10 cellular contexts compared by ENCODE assay signal in the genomic region with DNA sequence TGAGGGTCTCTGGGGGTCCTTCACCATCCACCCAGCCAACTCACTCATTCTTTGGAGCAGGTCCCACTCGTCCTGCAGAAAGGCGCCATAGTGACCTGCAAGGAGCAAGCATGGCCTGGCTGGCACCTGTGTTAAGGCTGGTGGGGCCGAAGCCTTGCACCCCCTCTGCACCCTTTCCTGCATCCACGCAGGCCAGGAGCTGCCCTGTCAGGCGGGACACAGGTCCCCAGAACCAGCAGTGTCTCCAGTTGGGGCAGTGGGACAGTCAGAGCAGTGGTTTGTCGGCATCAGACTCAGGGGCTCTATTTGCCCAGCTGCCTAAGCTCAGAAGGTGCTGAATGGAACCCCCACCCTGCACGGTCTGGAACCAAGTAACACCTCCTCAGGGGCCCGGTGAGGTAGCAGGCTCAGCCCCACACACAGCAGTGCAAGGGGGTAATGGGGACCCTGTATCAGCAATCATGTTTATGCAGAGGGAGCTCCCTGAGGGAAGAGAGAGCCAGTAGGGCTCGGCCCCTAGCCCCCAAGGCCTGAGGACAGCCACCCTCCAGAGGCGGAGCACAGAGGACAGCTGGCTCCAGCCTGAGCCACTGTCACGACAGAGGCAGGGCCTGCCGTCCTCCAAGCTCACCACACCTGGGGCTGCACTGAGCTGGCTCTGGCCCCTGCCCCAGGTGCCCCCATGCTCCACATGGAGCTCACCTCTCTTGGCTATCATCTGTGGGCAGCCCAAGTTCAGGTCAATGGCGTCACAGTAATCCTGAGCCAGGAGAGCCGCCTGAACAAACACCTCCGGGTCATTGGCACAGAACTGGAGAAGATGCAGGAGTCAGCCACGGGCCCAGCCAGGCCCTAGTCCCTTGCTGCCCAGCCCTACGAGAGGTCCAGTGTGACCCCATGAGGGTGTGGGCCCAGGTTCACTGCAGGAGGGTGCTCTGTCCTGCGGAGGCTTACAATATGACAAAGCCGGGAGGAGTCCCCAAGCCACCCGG. TPM values are rescaled to one million over a fixed set of nuclear protein-coding genes. Genes with fewer than 3 reads are reported as not detected.
DNase-seq lines count a peak whose midpoint lies in the region; ATAC-seq and TF ChIP-seq lines count a peak whose summit lies in the region.
"Had no signal": no experiment of that assay in that cellular context is flagged by ENCODE, and none has a peak within 500 bp of the region (broad histone marks: within the 10 kb centered on the region; RNA-seq: fewer than 3 reads in every experiment).

No MANE protein-coding gene starts in this region.

- BruUV-seq in PC-9 (replicated peaks; lab: Mats Ljungman, UMichigan): no TSS peak

- intact Hi-C loops in PC-9 (cut with micrococcal nuclease; ENCODE audit: unreplicated experiment): no loop called here

- H3K79me2 ChIP-seq in GM23338 (replicated peaks; ENCODE audit: insufficient read depth) (no peaks in the 10 kb centered on the region), PC-9 (ENCODE audit: low read depth) (peaks cover 17% of the 10 kb centered on the region; the same call in 1 of the 2 replicates)

- no peak overlapping the region for H2AFZ ChIP-seq in GM23338
- no peak overlapping the region for H2AFZ ChIP-seq in PC-9

- H3K9me2 ChIP-seq in GM23338 (ENCODE audit: insufficient read depth) (no peaks in the 10 kb centered on the region), PC-9 (ENCODE audit: insufficient read depth) (no peaks in the 10 kb centered on the region)

- H3K36me3 Mint-ChIP-seq in GM23338 (ENCODE audit: low read depth): peaks cover 4% of the 10 kb centered on the region
- H3K36me3 Mint-ChIP-seq in progenitor cell of endocrine pancreas (ENCODE audit: insufficient read depth): peaks cover 2% of the 10 kb centered on the region

- H3K4me1 Mint-ChIP-seq in GM23338 (peaks cover 4% of the 10 kb centered on the region; the same call in 2 of the 3 replicates), progenitor cell of endocrine pancreas (ENCODE audit: low read depth) (peaks cover 1% of the 10 kb centered on the region)

- H3K4me1 ChIP-seq in GM23338 (ENCODE audit: insufficient read depth) (no peaks in the 10 kb centered on the region), PC-9 (replicated peaks; ENCODE audit: insufficient read depth) (peaks cover 9% of the 10 kb centered on the region; the same call in 1 of the 2 replicates)

- no peaks in the 10 kb centered on the region for H3K9me3 ChIP-seq in PC-9 (ENCODE audit: insufficient read depth, low read depth)
- H3K9me3 ChIP-seq: left lung had no signal

- H3K27ac Mint-ChIP-seq in GM23338 (no peak overlapping the region), progenitor cell of endocrine pancreas (no peak overlapping the region)

- H3K27me3 Mint-ChIP-seq in GM23338 (ENCODE audit: insufficient read depth, low read depth, poor library complexity) (peaks cover 5% of the 10 kb centered on the region), progenitor cell of endocrine pancreas (no peaks in the 10 kb centered on the region)

- no peak overlapping the region for H3K4me2 ChIP-seq in GM23338
- peak overlapping the region; percentile 89 for H3K4me2 ChIP-seq in PC-9

- H3K27ac ChIP-seq in GM23338 (ENCODE audit: low read depth) (no peak overlapping the region), PC-9 (no peak overlapping the region)
- H3K27ac ChIP-seq: left lung had no signal

- H3K4me3 ChIP-seq in GM23338: no peak overlapping the region
- peak overlapping the region; percentile 71 for H3K4me3 ChIP-seq in PC-9

- DNase-seq in GM23338 (ENCODE audit: low spot score): no peak
- DNase-seq in PC-9: no peak
- no peak for DNase-seq in progenitor cell of endocrine pancreas (ENCODE audit: low spot score, unreplicated experiment)
- no peak for DNase-seq in OCI-M1 (lab: John Stamatoyannopoulos, UW)
- DNase-seq in NCI-H2107 (lab: John Stamatoyannopoulos, UW): no peak
- no peak for DNase-seq in middle frontal gyrus (ENCODE audit: extremely low spot score, low spot score)
- DNase-seq: activated CD4-positive, alpha-beta T cell treated with anti-CD3 and anti-CD28 coated beads, Interleukin-2, amount 50 U/mL, for 48 hours; dorsolateral prefrontal cortex had no signal

- H3K27me3 ChIP-seq in GM23338 (ENCODE audit: insufficient read depth) (no peaks in the 10 kb centered on the region), PC-9 (ENCODE audit: insufficient read depth, low read depth) (no peaks in the 10 kb centered on the region)
- H3K27me3 ChIP-seq: dorsolateral prefrontal cortex, left lung had no signal

- H3K9me3 Mint-ChIP-seq in GM23338 (no peaks in the 10 kb centered on the region), progenitor cell of endocrine pancreas (ENCODE audit: low read depth) (no peaks in the 10 kb centered on the region)

- CTCF ChIA-PET in PC-9 (lab: Charles Lee): interaction anchor here (0.9 kb wide), 1 partner anchor 26 kb away, joined by 3 read pairs; the partner anchor contains the start of gene DCXR

- TF ChIP-seq CTCF in GM23338 (conservative IDR thresholded peaks at IDR 0.05; ENCODE audit: low read depth in 2 of 2) (no peak), PC-9 (conservative IDR thresholded peaks at IDR 0.05) (no peak), progenitor cell of endocrine pancreas (IDR thresholded peaks at IDR 0.05; ENCODE audit: unreplicated experiment) (no peak)

- ATAC-seq in GM23338: no peak
- peak; percentile 2 for ATAC-seq in esophagus mucosa

- POLR2A ChIA-PET in PC-9 (lab: Charles Lee; ENCODE audit: unreplicated experiment): interaction anchor here (0.7 kb wide), 1 partner anchor 35 kb away, joined by 3 read pairs; no protein-coding TSS in a partner anchor

- H3K36me3 ChIP-seq in GM23338 (ENCODE audit: insufficient read depth): no peaks in the 10 kb centered on the region
- no peaks in the 10 kb centered on the region for H3K36me3 ChIP-seq in PC-9 (ENCODE audit: low read depth)

- peak overlapping the region; percentile 72 for H3K4me3 Mint-ChIP-seq in GM23338
- peak overlapping the region; percentile 65 for H3K4me3 Mint-ChIP-seq in progenitor cell of endocrine pancreas (ENCODE audit: low read depth)

- no peaks in the 10 kb centered on the region for H4K20me1 ChIP-seq in GM23338 (replicated peaks; ENCODE audit: insufficient read depth)
- H4K20me1 ChIP-seq in PC-9 (ENCODE audit: insufficient read depth): no peaks in the 10 kb centered on the region

- H3F3A ChIP-seq in GM23338 (replicated peaks; ENCODE audit: low read depth) (peaks cover 7% of the 10 kb centered on the region; the same call in 1 of the 2 replicates), PC-9 (ENCODE audit: insufficient read depth, low read depth) (no peaks in the 10 kb centered on the region)

TF ChIP-seq in GM23338, 12 proteins besides CTCF, POLR2A, EP300 and RAD21:
- TF ChIP-seq EZH2phosphoT487 (IDR thresholded peaks at IDR 0.05; ENCODE audit: unreplicated experiment): no peak
- no peak for TF ChIP-seq ZNF331 (CRISPR knock-in tag; IDR thresholded peaks at IDR 0.05; ENCODE audit: low read depth)
- no peak for TF ChIP-seq POLR2AphosphoS5 (IDR thresholded peaks at IDR 0.05; ENCODE audit: low read depth)
- no peak for TF ChIP-seq STAT1 (IDR thresholded peaks at IDR 0.05; ENCODE audit: unreplicated experiment)
- no peak for TF ChIP-seq CREB1 (CRISPR knock-in tag; IDR thresholded peaks at IDR 0.05; ENCODE audit: low read depth)
- TF ChIP-seq EZH2 (IDR thresholded peaks at IDR 0.05; ENCODE audit: low read depth, unreplicated experiment): no peak

RNA-seq across cellular contexts. Expression of gene DUS1L, which starts 1.9 kb away (rescaled TPM):
- total RNA-seq in GM23338 (2014; rRNA removed; shearing (Covaris generic)): 110 and 122 TPM in 2 replicates
- 66.0 and 105 TPM in 2 replicates for polyA plus RNA-seq in GM23338 (2016; fragmentation: Nextera tagmentation; extraction: Ambion mirVana)
- 138 and 175 TPM in 2 replicates for total RNA-seq in PC-9 (2021)
- 78.4 TPM for total RNA-seq in esophagus mucosa
- total RNA-seq in progenitor cell of endocrine pancreas: 85.2 and 93.8 TPM in 2 replicates

RNA-seq across cellular contexts. Expression of gene GPS1, which starts 12.0 kb away (rescaled TPM):
- total RNA-seq in GM23338 (2014; rRNA removed; shearing (Covaris generic)): 228 and 242 TPM in 2 replicates
- polyA plus RNA-seq in GM23338 (2016; fragmentation: Nextera tagmentation; extraction: Ambion mirVana): 136 and 148 TPM in 2 replicates
- total RNA-seq in PC-9 (2021) (121 and 124 TPM in 2 replicates), esophagus mucosa (59.3 TPM), progenitor cell of endocrine pancreas (134 and 137 TPM in 2 replicates)

RNA-seq across cellular contexts. Expression of gene RFNG, which starts 12.1 kb away (rescaled TPM):
- total RNA-seq in GM23338 (2014; rRNA removed; shearing (Covaris generic)): 36.9 and 44.7 TPM in 2 replicates
- 18.0 and 18.9 TPM in 2 replicates for polyA plus RNA-seq in GM23338 (2016; fragmentation: Nextera tagmentation; extraction: Ambion mirVana)
- 40.4 and 49.1 TPM in 2 replicates for total RNA-seq in PC-9 (2021)
- total RNA-seq in esophagus mucosa: 21.6 TPM
- 60.1 and 65.5 TPM in 2 replicates for total RNA-seq in progenitor cell of endocrine pancreas

RNA-seq across cellular contexts. Expression of gene DCXR, which starts 26.2 kb away (rescaled TPM):
- total RNA-seq in GM23338 (2014; rRNA removed; shearing (Covaris generic)): 84.8 and 86.9 TPM in 2 replicates
- 137 and 147 TPM in 2 replicates for polyA plus RNA-seq in GM23338 (2016; fragmentation: Nextera tagmentation; extraction: Ambion mirVana)
- total RNA-seq in PC-9 (2021) (120 and 129 TPM in 2 replicates), esophagus mucosa (138 TPM), progenitor cell of endocrine pancreas (72.2 and 77.6 TPM in 2 replicates)

RNA-seq across cellular contexts. Expression of gene RAC3, which starts 32.2 kb away (rescaled TPM):
- 211 and 293 TPM in 2 replicates for total RNA-seq in GM23338 (2014; rRNA removed; shearing (Covaris generic))
- polyA plus RNA-seq in GM23338 (2016; fragmentation: Nextera tagmentation; extraction: Ambion mirVana): 31.5 and 35.6 TPM in 2 replicates
- total RNA-seq in PC-9 (2021) (32.3 and 41.6 TPM in 2 replicates), esophagus mucosa (6.2 TPM), progenitor cell of endocrine pancreas (25.2 and 26.2 TPM in 2 replicates)
